ENCODE assay signal across 9 cellular contexts in the genomic region with DNA sequence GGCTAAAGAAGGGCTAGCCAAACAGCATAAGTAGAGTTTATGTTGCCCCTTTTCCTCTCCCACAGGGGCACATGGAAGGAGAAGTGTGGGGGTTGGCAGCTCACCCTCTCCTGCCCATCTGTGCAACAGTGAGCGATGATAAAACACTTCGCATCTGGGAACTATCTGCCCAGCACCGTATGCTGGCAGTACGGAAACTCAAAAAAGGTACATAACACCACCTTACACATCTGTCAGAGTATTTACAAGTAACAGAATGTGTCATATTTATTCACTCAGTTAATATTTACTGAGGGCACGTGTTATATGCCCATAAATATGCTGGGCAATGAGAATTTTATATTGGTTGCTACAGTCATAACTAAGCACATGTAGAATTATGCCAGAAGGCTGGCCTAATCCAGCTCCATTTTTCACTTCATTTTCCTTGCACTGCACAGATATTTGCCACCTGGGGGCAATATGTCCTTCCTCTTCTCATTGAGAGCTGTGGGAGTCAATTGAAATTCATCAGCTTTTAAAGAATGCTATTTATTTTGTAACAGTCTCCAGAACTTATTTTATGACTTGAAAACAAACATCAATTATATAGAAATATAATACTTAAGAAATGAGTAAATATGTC.
DNase-seq lines count a peak whose midpoint lies in the region; ATAC-seq and TF ChIP-seq lines count a peak whose summit lies in the region.
"Had no signal": no experiment of that assay in that cellular context is flagged by ENCODE, and none has a peak within 500 bp of the region (broad histone marks: within the 10 kb centered on the region; RNA-seq: fewer than 3 reads in every experiment).

No MANE protein-coding gene starts in this region.

- H3K36me3 ChIP-seq in Karpas-422 (ENCODE audit: insufficient read depth, low read length) = peaks cover 90% of the 10 kb centered on the region

- H3K4me1 Mint-ChIP-seq in chondrocyte (ENCODE audit: low read depth) = peaks cover 15% of the 10 kb centered on the region

- no peak overlapping the region for H3K27ac Mint-ChIP-seq in chondrocyte (ENCODE audit: unreplicated experiment)
- H3K27ac Mint-ChIP-seq: activated naive CD8-positive, alpha-beta T cell had no signal

- H3K4me3 ChIP-seq in Karpas-422 (ENCODE audit: low read length) = no peak overlapping the region

- no peaks in the 10 kb centered on the region for H3K4me1 ChIP-seq in Karpas-422 (ENCODE audit: low read length)

- H3K36me3 Mint-ChIP-seq in chondrocyte (ENCODE audit: low read depth) = peaks cover 3% of the 10 kb centered on the region

- no peaks in the 10 kb centered on the region for H3K79me2 ChIP-seq in Karpas-422 (ENCODE audit: low read length)

- no peak overlapping the region for H2AFZ ChIP-seq in Karpas-422 (ENCODE audit: low read length)

- H3K9ac ChIP-seq in Karpas-422 (ENCODE audit: low read length) = no peak overlapping the region

- no peaks in the 10 kb centered on the region for H3K9me3 ChIP-seq in Karpas-422 (ENCODE audit: low read length)

- ATAC-seq in HG02798 (IDR thresholded peaks at IDR 0.05; ENCODE audit: poor library complexity, unreplicated experiment) = no peak

- TF ChIP-seq CTCF in chondrocyte (IDR thresholded peaks at IDR 0.05) = peak; percentile 92

- no peak overlapping the region for H3K4me3 Mint-ChIP-seq in chondrocyte (ENCODE audit: unreplicated experiment)
- H3K4me3 Mint-ChIP-seq: activated naive CD8-positive, alpha-beta T cell had no signal

- no peaks in the 10 kb centered on the region for H3K27me3 ChIP-seq in Karpas-422 (ENCODE audit: low read length)

- H3K27me3 Mint-ChIP-seq in chondrocyte (ENCODE audit: low read depth) = peaks cover 2% of the 10 kb centered on the region
- H3K27me3 Mint-ChIP-seq: activated naive CD8-positive, alpha-beta T cell had no signal

- H4K20me1 ChIP-seq in Karpas-422 (ENCODE audit: insufficient read depth, low read depth, low read length) = no peaks in the 10 kb centered on the region

- H3K4me2 ChIP-seq in Karpas-422 (ENCODE audit: low read depth, low read length, poor library complexity, severe bottlenecking) = no peak overlapping the region

- H3K9me2 ChIP-seq in Karpas-422 (replicated peaks; ENCODE audit: insufficient read depth, low read length) = no peaks in the 10 kb centered on the region

- H3K27ac ChIP-seq in Karpas-422 (ENCODE audit: low read length) = no peak overlapping the region

- DNase-seq in NOMO-1 (lab: John Stamatoyannopoulos, UW; ENCODE audit: unreplicated experiment in 2 of 2) (peak; percentile 7 to 27), NOMO-1 treated with dmso at 0.1 percent for 144 hours (lab: John Stamatoyannopoulos, UW; ENCODE audit: unreplicated experiment) (no peak), NCI-H2171 (lab: John Stamatoyannopoulos, UW) (peak; percentile 78), chondrocyte (ENCODE audit: low spot score) (no peak), medulla oblongata (ENCODE audit: extremely low spot score) (peak; percentile 81), Karpas-422 (no peak)
- no peak for DNase-seq in activated CD4-positive, alpha-beta T cell treated with anti-CD3 and anti-CD28 coated beads for 1 hour

- peaks cover 9% of the 10 kb centered on the region for H3K9me3 Mint-ChIP-seq in chondrocyte (ENCODE audit: low read depth)

Comparison
In these comparisons a context has a peak if more than half of its experiments do, and no peak if none do; other contexts are left out.
1. DNase-seq: peak in NOMO-1 (2 of 2), NCI-H2171 (single experiment) and medulla oblongata (single experiment); none in NOMO-1 treated with dmso at 0.1 percent for 144 hours (single experiment), chondrocyte (single experiment), activated CD4-positive, alpha-beta T cell treated with anti-CD3 and anti-CD28 coated beads for 1 hour (single experiment) and Karpas-422 (single experiment).